Comparison of ENCODE assay signal across 17 cellular contexts in the genomic region with DNA sequence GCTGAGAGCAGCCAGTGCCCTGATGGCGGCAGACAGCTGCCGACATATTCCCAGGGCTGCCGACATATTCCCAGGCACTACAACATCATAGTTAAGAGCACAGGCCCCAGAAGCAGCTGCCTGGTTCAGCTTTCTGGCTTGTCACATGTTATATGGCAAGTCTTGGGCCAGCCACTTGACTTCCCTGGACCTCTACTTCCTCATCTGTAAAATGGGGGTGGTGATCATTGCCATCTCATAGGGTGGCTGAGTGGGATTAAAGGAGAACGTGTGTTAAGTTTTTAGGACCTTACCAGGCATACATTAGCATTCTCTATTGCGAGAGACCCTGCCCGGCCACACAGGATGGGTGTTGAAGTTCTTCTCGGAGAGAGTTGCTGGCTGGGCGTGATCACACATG. TPM values are rescaled to one million over a fixed set of nuclear protein-coding genes. Genes with fewer than 3 reads are reported as not detected.
DNase-seq lines count a peak whose midpoint lies in the region; ATAC-seq, FAIRE-seq and TF ChIP-seq lines count a peak whose summit lies in the region.
"Had no signal": no experiment of that assay in that cellular context is flagged by ENCODE, and none has a peak within 500 bp of the region (broad histone marks: within the 10 kb centered on the region; RNA-seq: fewer than 3 reads in every experiment).

No MANE protein-coding gene starts in this region.

- no peak overlapping the region for H2AK5ac ChIP-seq in mesendoderm (ENCODE audit: low read length)

- ATAC-seq in HepG2, result no peak
- no peak for ATAC-seq in right lobe of liver
- ATAC-seq in pancreas, result no peak

- peaks cover 15% of the 10 kb centered on the region for H3K36me3 Mint-ChIP-seq in astrocyte (ENCODE audit: low read depth, unreplicated experiment)

- H4K20me1 ChIP-seq in HepG2 (ENCODE audit: insufficient read depth, low read length) (no peaks in the 10 kb centered on the region), astrocyte (ENCODE audit: insufficient read depth, low read length) (peaks cover 12% of the 10 kb centered on the region), osteoblast (ENCODE audit: insufficient read depth, low read length) (peaks cover 10% of the 10 kb centered on the region)

- DNase-seq in HepG2 (ENCODE audit: low spot score) (no peak), right lobe of liver (no peak), astrocyte (ENCODE audit: low read depth) (no peak), osteoblast (ENCODE audit: insufficient read length, low spot score, missing footprints) (peak; percentile 44), mesendoderm (no peak), pancreas (no peak), coronary artery (ENCODE audit: low spot score) (no peak)
- DNase-seq: AML-193; CD4-positive, CD25-positive, alpha-beta regulatory T cell; EL; HFFc6; Karpas-422; MM.1S; NCI-H1092 treated with DMSO at 0.1 percent for 48 hours; NCI-H1694; NCI-H226; NCI-H524 treated with DMSO at 0.1 percent for 48 hours had no signal

- WGBS in HepG2 (ENCODE audit: low lambda C conversion rate), result 95% methylated on average over 8 of the region's 8 CpGs
- 71% methylated on average over 1 of the region's 8 CpGs for WGBS in right lobe of liver (ENCODE audit: insufficient coverage, low coverage, low lambda C conversion rate, missing lambda C conversion rate)
- no CpG with 5 or more reads among the region's 8 CpGs for WGBS in mesendoderm (ENCODE audit: extremely low coverage, insufficient coverage, low lambda C conversion rate)
- 90 to 94% methylated on average over 8 of the region's 8 CpGs for WGBS in pancreas, 2 donors

- no peak overlapping the region for H2BK15ac ChIP-seq in mesendoderm (replicated peaks; ENCODE audit: low read depth)

- H4K5ac ChIP-seq in mesendoderm (ENCODE audit: low read length), result no peak overlapping the region

- H3K79me2 ChIP-seq in HepG2 (ENCODE audit: insufficient read depth, low read length) (no peaks in the 10 kb centered on the region), astrocyte (ENCODE audit: insufficient read depth, low read length) (no peaks in the 10 kb centered on the region), osteoblast (ENCODE audit: insufficient read depth, low read length) (no peaks in the 10 kb centered on the region), mesendoderm (ENCODE audit: control insufficient read depth, insufficient read depth, low read length) (no peaks in the 10 kb centered on the region)

- TF ChIP-seq EP300 in HepG2 (IDR thresholded peaks at IDR 0.05; ENCODE audit: low read depth in 2 of 2, low read length in 2 of 2) (no peak), HepG2 (CRISPR knock-in tag; IDR thresholded peaks at IDR 0.05; ENCODE audit: borderline replicate concordance) (no peak)

- BruUV-seq in HepG2 (replicated peaks; lab: Mats Ljungman, UMichigan), result no TSS peak

- H3K27me3 ChIP-seq in HepG2 (ENCODE audit: control insufficient read depth in 1 of 2, insufficient read depth in 2 of 2, low read length in 2 of 2) (no peaks in the 10 kb centered on the region), right lobe of liver (no peaks in the 10 kb centered on the region), astrocyte (ENCODE audit: insufficient read depth, low read length) (no peaks in the 10 kb centered on the region), osteoblast (ENCODE audit: insufficient read depth, low read length) (no peaks in the 10 kb centered on the region), mesendoderm (ENCODE audit: insufficient read depth, low read length, poor library complexity) (no peaks in the 10 kb centered on the region), pancreas (no peaks in the 10 kb centered on the region)

- in situ Hi-C loops in HepG2 (cut with HindIII; ENCODE audit: extremely low pct_ligation_motif_present, low pct_unique_long_range_greater_than_20kb), result no loop called here

- H3K27ac Mint-ChIP-seq in astrocyte (ENCODE audit: unreplicated experiment), result no peak overlapping the region
- H3K27ac Mint-ChIP-seq: HFFc6 had no signal

- H3K18ac ChIP-seq in mesendoderm (ENCODE audit: low read length), result no peak overlapping the region

- H3K27me3 Mint-ChIP-seq in astrocyte (ENCODE audit: low read depth, unreplicated experiment), result peaks cover 5% of the 10 kb centered on the region
- H3K27me3 Mint-ChIP-seq: CD4-positive, CD25-positive, alpha-beta regulatory T cell had no signal

- no peak overlapping the region for H3K4me3 ChIP-seq in HepG2 (replicated peaks in 1 of 3; ENCODE audit: insufficient read depth in 1 of 3, low read depth in 2 of 3, low read length in 3 of 3)
- H3K4me3 ChIP-seq in right lobe of liver, result no peak overlapping the region
- no peak overlapping the region for H3K4me3 ChIP-seq in astrocyte (ENCODE audit: insufficient read depth, low read depth, low read length)
- H3K4me3 ChIP-seq in osteoblast (ENCODE audit: insufficient read depth, low read length), result no peak overlapping the region
- H3K4me3 ChIP-seq in mesendoderm (ENCODE audit: low read length), result no peak overlapping the region
- no peak overlapping the region for H3K4me3 ChIP-seq in pancreas
- no peak overlapping the region for H3K4me3 ChIP-seq in coronary artery

- no peak overlapping the region for H2BK5ac ChIP-seq in mesendoderm (ENCODE audit: low read length)

- peaks cover 3% of the 10 kb centered on the region in 2 experiments; a peak in 2 of 5 replicates for H3K36me3 ChIP-seq in HepG2 (replicated peaks in 1 of 2; ENCODE audit: control insufficient read depth in 1 of 2, insufficient read depth in 2 of 2, low read length in 2 of 2)
- peaks cover 0 to 50% (median 15%) of the 10 kb centered on the region in 4 donors for H3K36me3 ChIP-seq in right lobe of liver
- peaks cover 30% of the 10 kb centered on the region for H3K36me3 ChIP-seq in astrocyte (ENCODE audit: insufficient read depth, low read length)
- peaks cover 83% of the 10 kb centered on the region for H3K36me3 ChIP-seq in osteoblast (ENCODE audit: insufficient read depth, low read length)
- H3K36me3 ChIP-seq in mesendoderm (ENCODE audit: control insufficient read depth, insufficient read depth, low read length), result no peaks in the 10 kb centered on the region
- H3K36me3 ChIP-seq in pancreas, result peaks cover 0 to 61% (median 28%) of the 10 kb centered on the region in 3 donors

- no peaks in the 10 kb centered on the region for H3K79me1 ChIP-seq in mesendoderm (ENCODE audit: low read length)

- POLR2A ChIA-PET in HepG2 (lab: Yijun Ruan, JAX), result interaction anchor here (3.6 kb wide), 1 partner anchor 14 kb away, joined by 11 read pairs; no protein-coding TSS in a partner anchor

- no peak overlapping the region for H3K23ac ChIP-seq in mesendoderm (ENCODE audit: low read length)

- H3K4me3 Mint-ChIP-seq in astrocyte (ENCODE audit: unreplicated experiment), result peak overlapping the region; percentile 14
- H3K4me3 Mint-ChIP-seq: CD4-positive, CD25-positive, alpha-beta regulatory T cell; HFFc6 had no signal

- H3K9ac ChIP-seq in HepG2 (ENCODE audit: insufficient read depth, low read depth, low read length) (no peak overlapping the region), astrocyte (ENCODE audit: low read length) (no peak overlapping the region), mesendoderm (ENCODE audit: low read length) (no peak overlapping the region)

- no peak for TF ChIP-seq RAD21 in HepG2 (CRISPR knock-in tag; IDR thresholded peaks at IDR 0.05)

- H3K4me1 Mint-ChIP-seq in astrocyte (ENCODE audit: low read depth, unreplicated experiment), result no peaks in the 10 kb centered on the region

- no peak for TF ChIP-seq POLR2A in HepG2 (IDR thresholded peaks at IDR 0.05; ENCODE audit: insufficient read depth in 1 of 2, low read depth in 2 of 2, low read length in 2 of 2)
- no peak for TF ChIP-seq POLR2A in right lobe of liver (IDR thresholded peaks at IDR 0.05)

- H4K8ac ChIP-seq in mesendoderm (ENCODE audit: low read depth, low read length), result no peak overlapping the region

- no peaks in the 10 kb centered on the region for H3K9me3 Mint-ChIP-seq in astrocyte (ENCODE audit: unreplicated experiment)
- H3K9me3 Mint-ChIP-seq: CD4-positive, CD25-positive, alpha-beta regulatory T cell; HFFc6 had no signal

- no peak overlapping the region for H3K4ac ChIP-seq in mesendoderm (ENCODE audit: low read depth, low read length)

- H3K4me1 ChIP-seq in HepG2 (ENCODE audit: insufficient read depth, low read length) (no peaks in the 10 kb centered on the region), right lobe of liver (no peaks in the 10 kb centered on the region), astrocyte (ENCODE audit: insufficient read depth, low read length) (no peaks in the 10 kb centered on the region), osteoblast (ENCODE audit: insufficient read depth, low read length) (no peaks in the 10 kb centered on the region), mesendoderm (ENCODE audit: control insufficient read depth, low read depth, low read length) (no peaks in the 10 kb centered on the region), pancreas (no peaks in the 10 kb centered on the region)

- FAIRE-seq in HepG2 (lab: Jason Lieb, UNC) (no peak), astrocyte (lab: Jason Lieb, UNC) (no peak), pancreas (lab: Jason Lieb, UNC) (no peak)

- H2BK120ac ChIP-seq in mesendoderm (ENCODE audit: low read depth, low read length), result no peak overlapping the region

- no peak overlapping the region for H3K56ac ChIP-seq in mesendoderm (ENCODE audit: low read length)

- H3K4me2 ChIP-seq in HepG2 (ENCODE audit: low read depth, low read length) (no peak overlapping the region), astrocyte (ENCODE audit: low read length) (no peak overlapping the region), osteoblast (ENCODE audit: insufficient read depth, low read length) (no peak overlapping the region), mesendoderm (ENCODE audit: low read length) (no peak overlapping the region)

- CTCF ChIA-PET in HepG2 (lab: Yijun Ruan, JAX; ENCODE audit: low intra/inter-chr PET ratio, low total read pairs), result no interaction called here

- no peaks in the 10 kb centered on the region for H3K9me3 ChIP-seq in HepG2 (ENCODE audit: low read length)
- no peaks in the 10 kb centered on the region for H3K9me3 ChIP-seq in right lobe of liver
- H3K9me3 ChIP-seq in astrocyte (ENCODE audit: insufficient read depth, low read depth, low read length), result no peaks in the 10 kb centered on the region
- no peaks in the 10 kb centered on the region for H3K9me3 ChIP-seq in osteoblast (ENCODE audit: low read depth, low read length)
- no peaks in the 10 kb centered on the region for H3K9me3 ChIP-seq in pancreas

- intact Hi-C loops in HepG2 (cut with micrococcal nuclease; ENCODE audit: unreplicated experiment), result no loop called here
- intact Hi-C loops in right lobe of liver (cut with DNase I), result no loop called here
- intact Hi-C loops in pancreas (cut with DNase I), result loop anchor here in 1 of 3 donors (10.0 kb wide), 1 partner anchor 149 kb away; no protein-coding TSS in a partner anchor

- TF ChIP-seq CTCF in HepG2 (CRISPR knock-in tag; IDR thresholded peaks at IDR 0.05), result no peak
- TF ChIP-seq CTCF in right lobe of liver (IDR thresholded peaks at IDR 0.05), result no peak
- TF ChIP-seq CTCF in astrocyte (IDR thresholded peaks at IDR 0.05; ENCODE audit: insufficient read depth, low read depth, low read length), result no peak
- TF ChIP-seq CTCF in osteoblast (IDR thresholded peaks at IDR 0.05; ENCODE audit: extremely low read depth, low read depth, low read length), result no peak
- no peak for TF ChIP-seq CTCF in pancreas (IDR thresholded peaks at IDR 0.05)
- TF ChIP-seq CTCF in coronary artery (IDR thresholded peaks at IDR 0.05), result no peak

- no peak overlapping the region for H3K27ac ChIP-seq in HepG2 (ENCODE audit: extremely low read length, insufficient read depth, low read length)
- H3K27ac ChIP-seq in right lobe of liver, result no peak overlapping the region
- H3K27ac ChIP-seq in astrocyte (ENCODE audit: low read depth, low read length), result no peak overlapping the region
- H3K27ac ChIP-seq in osteoblast (ENCODE audit: low read depth, low read length), result no peak overlapping the region
- no peak overlapping the region for H3K27ac ChIP-seq in mesendoderm (ENCODE audit: low read depth, low read length)
- no peak overlapping the region for H3K27ac ChIP-seq in pancreas
- no peak overlapping the region for H3K27ac ChIP-seq in coronary artery

- no peak overlapping the region for H2AFZ ChIP-seq in HepG2 (ENCODE audit: low read length)
- no peak overlapping the region for H2AFZ ChIP-seq in astrocyte (ENCODE audit: low read depth, low read length)
- no peak overlapping the region for H2AFZ ChIP-seq in osteoblast (ENCODE audit: low read length)

RNA-seq across cellular contexts. Expression of a gene that starts 19.1 kb away (rescaled TPM):
- 39.2 and 54.9 TPM in 2 replicates for total RNA-seq in HepG2 (2016; rRNA removed; fragmentation: Illumina TruSeq; extraction: Trizol)
- 23.3 and 32.6 TPM in 2 replicates for total RNA-seq in HepG2 (2016; cell fraction: cytosol; rRNA removed; fragmentation: Illumina TruSeq; extraction: Trizol; ENCODE audit: low read depth)
- total RNA-seq in HepG2 (2016; cell fraction: insoluble cytoplasmic fraction; rRNA removed; fragmentation: Illumina TruSeq; extraction: Trizol), result 43.4 and 55.7 TPM in 2 replicates
- 45.8 and 63.4 TPM in 2 replicates for total RNA-seq in HepG2 (2016; cell fraction: membrane; rRNA removed; fragmentation: Illumina TruSeq; extraction: Trizol)
- total RNA-seq in HepG2 (2016; cell fraction: nucleus; rRNA removed; fragmentation: Illumina TruSeq; extraction: Trizol), result 32.9 and 36.1 TPM in 2 replicates
- polyA plus RNA-seq in HepG2 (2011; rRNA removed), result 97.5 and 109 TPM in 2 replicates
- 106 and 126 TPM in 2 replicates for polyA plus RNA-seq in HepG2 (2011; cell fraction: cytosol; rRNA removed)
- polyA plus RNA-seq in HepG2 (2011; cell fraction: nucleus; rRNA removed), result 59.6 and 70.3 TPM in 2 replicates
- polyA plus RNA-seq in HepG2 (2012), result 53.5 and 77.9 TPM in 2 replicates
- polyA plus RNA-seq in HepG2 (2016; cell fraction: cytosol; fragmentation: Illumina TruSeq; extraction: Trizol; ENCODE audit: low read depth), result 28.1 and 42.6 TPM in 2 replicates
- 49.9 and 51.9 TPM in 2 replicates for polyA plus RNA-seq in HepG2 (2016; cell fraction: insoluble cytoplasmic fraction; fragmentation: Illumina TruSeq; extraction: Trizol; ENCODE audit: low read depth)
- polyA plus RNA-seq in HepG2 (2016; cell fraction: membrane; fragmentation: Illumina TruSeq; extraction: Trizol; ENCODE audit: low read depth), result 49.0 and 62.7 TPM in 2 replicates
- 63.3 and 67.6 TPM in 2 replicates for polyA plus RNA-seq in HepG2 (2016; cell fraction: nucleus; fragmentation: Illumina TruSeq; extraction: Trizol; ENCODE audit: insufficient read depth, low read depth)
- 98.0 and 109 TPM in 2 replicates for polyA minus RNA-seq in HepG2 (2011; rRNA and poly(A)+ RNA removed; ENCODE audit: low replicate concordance)
- 39.7 and 49.2 TPM in 2 replicates for polyA minus RNA-seq in HepG2 (2011; cell fraction: cytosol; rRNA and poly(A)+ RNA removed)
- polyA minus RNA-seq in HepG2 (2011; cell fraction: nucleus; rRNA and poly(A)+ RNA removed), result 15.5 and 25.5 TPM in 2 replicates
- total RNA-seq in right lobe of liver, result 10 to 100 TPM; 35.1 to 96.6 (median 58.2) TPM
- 88.1 and 92.0 TPM in 2 replicates for total RNA-seq in astrocyte
- total RNA-seq in osteoblast, result 105 and 107 TPM in 2 replicates
- polyA plus RNA-seq in mesendoderm (2013, experiment 1 of 2), result 47.5 TPM
- polyA plus RNA-seq in mesendoderm (2013, experiment 2 of 2), result 46.8 TPM
- total RNA-seq in pancreas, result 10 to 100 TPM; 31.9 to 50.9 (median 37.3) TPM
- 10 to 100 TPM; 52.7 to 69.8 TPM for polyA plus RNA-seq in pancreas

RNA-seq across cellular contexts. Expression of a gene that starts 23.7 kb away (rescaled TPM):
- total RNA-seq in HepG2 (2016; rRNA removed; fragmentation: Illumina TruSeq; extraction: Trizol), result 22.0 and 22.9 TPM in 2 replicates
- total RNA-seq in HepG2 (2016; cell fraction: cytosol; rRNA removed; fragmentation: Illumina TruSeq; extraction: Trizol; ENCODE audit: low read depth), result 3.2 and 3.6 TPM in 2 replicates
- 15.3 and 24.2 TPM in 2 replicates for total RNA-seq in HepG2 (2016; cell fraction: insoluble cytoplasmic fraction; rRNA removed; fragmentation: Illumina TruSeq; extraction: Trizol)
- total RNA-seq in HepG2 (2016; cell fraction: membrane; rRNA removed; fragmentation: Illumina TruSeq; extraction: Trizol), result 7.2 and 7.3 TPM in 2 replicates
- 15.6 and 17.1 TPM in 2 replicates for total RNA-seq in HepG2 (2016; cell fraction: nucleus; rRNA removed; fragmentation: Illumina TruSeq; extraction: Trizol)
- polyA plus RNA-seq in HepG2 (2011; rRNA removed), result 43.5 and 65.5 TPM in 2 replicates
- 24.9 and 28.2 TPM in 2 replicates for polyA plus RNA-seq in HepG2 (2011; cell fraction: cytosol; rRNA removed)
- 68.9 and 74.4 TPM in 2 replicates for polyA plus RNA-seq in HepG2 (2011; cell fraction: nucleus; rRNA removed)
- polyA plus RNA-seq in HepG2 (2012), result 36.4 and 37.1 TPM in 2 replicates
- 2.1 TPM in 2 replicates for polyA plus RNA-seq in HepG2 (2016; cell fraction: cytosol; fragmentation: Illumina TruSeq; extraction: Trizol; ENCODE audit: low read depth)
- polyA plus RNA-seq in HepG2 (2016; cell fraction: insoluble cytoplasmic fraction; fragmentation: Illumina TruSeq; extraction: Trizol; ENCODE audit: low read depth), result 14.5 and 16.2 TPM in 2 replicates
- polyA plus RNA-seq in HepG2 (2016; cell fraction: membrane; fragmentation: Illumina TruSeq; extraction: Trizol; ENCODE audit: low read depth), result 4.3 and 4.9 TPM in 2 replicates
- 18.7 and 20.9 TPM in 2 replicates for polyA plus RNA-seq in HepG2 (2016; cell fraction: nucleus; fragmentation: Illumina TruSeq; extraction: Trizol; ENCODE audit: insufficient read depth, low read depth)
- 233 and 295 TPM in 2 replicates for polyA minus RNA-seq in HepG2 (2011; rRNA and poly(A)+ RNA removed; ENCODE audit: low replicate concordance)
- polyA minus RNA-seq in HepG2 (2011; cell fraction: cytosol; rRNA and poly(A)+ RNA removed), result 33.9 and 42.5 TPM in 2 replicates
- 41.5 and 62.7 TPM in 2 replicates for polyA minus RNA-seq in HepG2 (2011; cell fraction: nucleus; rRNA and poly(A)+ RNA removed)
- total RNA-seq in right lobe of liver, result 100 to 1,000 TPM in 2 of 6 experiments, 10 to 100 TPM in 4; 37.4 to 112 (median 77.8) TPM
- total RNA-seq in astrocyte, result 38.7 and 40.1 TPM in 2 replicates
- total RNA-seq in osteoblast, result 273 and 274 TPM in 2 replicates
- polyA plus RNA-seq in mesendoderm (2013, experiment 1 of 2), result 0.13 TPM
- polyA plus RNA-seq in mesendoderm (2013, experiment 2 of 2), result 0.18 TPM
- 100 to 1,000 TPM in 2 of 6 donors, 10 to 100 TPM in 4; 58.8 to 123 (median 77.5) TPM for total RNA-seq in pancreas
- polyA plus RNA-seq in pancreas, result 100 to 1,000 TPM; 119 to 179 TPM

RNA-seq across cellular contexts. Expression of a gene that starts 28.0 kb away (rescaled TPM):
- total RNA-seq in HepG2 (2016; rRNA removed; fragmentation: Illumina TruSeq; extraction: Trizol) (66.4 and 74.5 TPM in 2 replicates), right lobe of liver (10 to 100 TPM in 5 of 6 experiments, 1 to 10 TPM in 1; 8.5 to 26.1 (median 11.5) TPM), astrocyte (20.1 and 20.8 TPM in 2 replicates), osteoblast (16.8 and 19.9 TPM in 2 replicates), pancreas (10 to 100 TPM in 3 of 6 donors, 1 to 10 TPM in 3; 8.1 to 14.5 (median 10.4) TPM)
- total RNA-seq in HepG2 (2016; cell fraction: cytosol; rRNA removed; fragmentation: Illumina TruSeq; extraction: Trizol; ENCODE audit: low read depth), result 27.0 and 29.8 TPM in 2 replicates
- total RNA-seq in HepG2 (2016; cell fraction: insoluble cytoplasmic fraction; rRNA removed; fragmentation: Illumina TruSeq; extraction: Trizol), result 66.8 and 70.4 TPM in 2 replicates
- total RNA-seq in HepG2 (2016; cell fraction: membrane; rRNA removed; fragmentation: Illumina TruSeq; extraction: Trizol), result 60.2 and 69.2 TPM in 2 replicates
- total RNA-seq in HepG2 (2016; cell fraction: nucleus; rRNA removed; fragmentation: Illumina TruSeq; extraction: Trizol), result 26.7 and 29.3 TPM in 2 replicates
- polyA plus RNA-seq in HepG2 (2011; rRNA removed) (9.8 and 9.9 TPM in 2 replicates), pancreas (10 to 100 TPM; 34.5 to 34.7 TPM)
- 8.4 and 11.4 TPM in 2 replicates for polyA plus RNA-seq in HepG2 (2011; cell fraction: cytosol; rRNA removed)
- polyA plus RNA-seq in HepG2 (2011; cell fraction: nucleus; rRNA removed), result 21.8 and 24.6 TPM in 2 replicates
- 18.6 and 19.8 TPM in 2 replicates for polyA plus RNA-seq in HepG2 (2012)
- 35.6 and 42.4 TPM in 2 replicates for polyA plus RNA-seq in HepG2 (2016; cell fraction: cytosol; fragmentation: Illumina TruSeq; extraction: Trizol; ENCODE audit: low read depth)
- polyA plus RNA-seq in HepG2 (2016; cell fraction: insoluble cytoplasmic fraction; fragmentation: Illumina TruSeq; extraction: Trizol; ENCODE audit: low read depth), result 77.4 and 82.7 TPM in 2 replicates
- 57.3 and 67.2 TPM in 2 replicates for polyA plus RNA-seq in HepG2 (2016; cell fraction: membrane; fragmentation: Illumina TruSeq; extraction: Trizol; ENCODE audit: low read depth)
- polyA plus RNA-seq in HepG2 (2016; cell fraction: nucleus; fragmentation: Illumina TruSeq; extraction: Trizol; ENCODE audit: insufficient read depth, low read depth), result 45.2 and 52.8 TPM in 2 replicates
- polyA minus RNA-seq in HepG2 (2011; rRNA and poly(A)+ RNA removed; ENCODE audit: low replicate concordance), result 5.5 and 6.5 TPM in 2 replicates
- 4.8 and 9.2 TPM in 2 replicates for polyA minus RNA-seq in HepG2 (2011; cell fraction: cytosol; rRNA and poly(A)+ RNA removed)
- 15.1 and 19.6 TPM in 2 replicates for polyA minus RNA-seq in HepG2 (2011; cell fraction: nucleus; rRNA and poly(A)+ RNA removed)
- polyA plus RNA-seq in mesendoderm (2013, experiment 1 of 2), result 59.4 TPM
- polyA plus RNA-seq in mesendoderm (2013, experiment 2 of 2), result 59.3 TPM

RNA-seq across cellular contexts. Expression of a gene that starts 31.9 kb away (rescaled TPM):
- total RNA-seq in HepG2 (2016; rRNA removed; fragmentation: Illumina TruSeq; extraction: Trizol) (0.11 and 0.51 TPM in 2 replicates), right lobe of liver (under 1 TPM in 4 of 6 experiments, not detected in 2; 0.15 to 0.98 (median 0.51) TPM), astrocyte (6.2 and 6.7 TPM in 2 replicates), osteoblast (1.4 and 4.1 TPM in 2 replicates), pancreas (1 to 10 TPM in 1 of 6 donors, under 1 TPM in 5; 0.35 to 1.2 (median 0.45) TPM)
- total RNA-seq in HepG2 (2016; cell fraction: cytosol; rRNA removed; fragmentation: Illumina TruSeq; extraction: Trizol; ENCODE audit: low read depth), result not detected in 2 replicates
- total RNA-seq in HepG2 (2016; cell fraction: insoluble cytoplasmic fraction; rRNA removed; fragmentation: Illumina TruSeq; extraction: Trizol), result 0.76 TPM in 1 of 2 replicates, not detected in the other
- 0.28 TPM in 1 of 2 replicates, not detected in the other for total RNA-seq in HepG2 (2016; cell fraction: membrane; rRNA removed; fragmentation: Illumina TruSeq; extraction: Trizol)
- total RNA-seq in HepG2 (2016; cell fraction: nucleus; rRNA removed; fragmentation: Illumina TruSeq; extraction: Trizol), result 1.1 and 1.4 TPM in 2 replicates
- polyA plus RNA-seq in HepG2 (2011; rRNA removed) (1.1 and 1.8 TPM in 2 replicates), pancreas (1 to 10 TPM; 2.6 to 3.2 TPM)
- 0.31 and 0.38 TPM in 2 replicates for polyA plus RNA-seq in HepG2 (2011; cell fraction: cytosol; rRNA removed)
- 16.2 and 16.5 TPM in 2 replicates for polyA plus RNA-seq in HepG2 (2011; cell fraction: nucleus; rRNA removed)
- 1.6 and 1.7 TPM in 2 replicates for polyA plus RNA-seq in HepG2 (2012)
- 0.08 TPM in 1 of 2 replicates, not detected in the other for polyA plus RNA-seq in HepG2 (2016; cell fraction: cytosol; fragmentation: Illumina TruSeq; extraction: Trizol; ENCODE audit: low read depth)
- 0.11 and 0.41 TPM in 2 replicates for polyA plus RNA-seq in HepG2 (2016; cell fraction: insoluble cytoplasmic fraction; fragmentation: Illumina TruSeq; extraction: Trizol; ENCODE audit: low read depth)
- polyA plus RNA-seq in HepG2 (2016; cell fraction: membrane; fragmentation: Illumina TruSeq; extraction: Trizol; ENCODE audit: low read depth), result 0.07 and 0.15 TPM in 2 replicates
- polyA plus RNA-seq in HepG2 (2016; cell fraction: nucleus; fragmentation: Illumina TruSeq; extraction: Trizol; ENCODE audit: insufficient read depth, low read depth), result 3.5 and 3.7 TPM in 2 replicates
- 0.07 and 0.56 TPM in 2 replicates for polyA minus RNA-seq in HepG2 (2011; rRNA and poly(A)+ RNA removed; ENCODE audit: low replicate concordance)
- not detected in 2 replicates for polyA minus RNA-seq in HepG2 (2011; cell fraction: cytosol; rRNA and poly(A)+ RNA removed)
- 1.5 and 2.4 TPM in 2 replicates for polyA minus RNA-seq in HepG2 (2011; cell fraction: nucleus; rRNA and poly(A)+ RNA removed)
- 2.4 TPM for polyA plus RNA-seq in mesendoderm (2013, experiment 1 of 2)
- polyA plus RNA-seq in mesendoderm (2013, experiment 2 of 2), result 2.5 TPM

RNA-seq across cellular contexts. Expression of a gene that starts 37.6 kb away (rescaled TPM):
- total RNA-seq in HepG2 (2016; rRNA removed; fragmentation: Illumina TruSeq; extraction: Trizol), result 229 and 277 TPM in 2 replicates
- 423 and 431 TPM in 2 replicates for total RNA-seq in HepG2 (2016; cell fraction: cytosol; rRNA removed; fragmentation: Illumina TruSeq; extraction: Trizol; ENCODE audit: low read depth)
- total RNA-seq in HepG2 (2016; cell fraction: insoluble cytoplasmic fraction; rRNA removed; fragmentation: Illumina TruSeq; extraction: Trizol), result 196 and 286 TPM in 2 replicates
- 825 and 837 TPM in 2 replicates for total RNA-seq in HepG2 (2016; cell fraction: membrane; rRNA removed; fragmentation: Illumina TruSeq; extraction: Trizol)
- 134 and 167 TPM in 2 replicates for total RNA-seq in HepG2 (2016; cell fraction: nucleus; rRNA removed; fragmentation: Illumina TruSeq; extraction: Trizol)
- polyA plus RNA-seq in HepG2 (2011; rRNA removed), result 203 and 255 TPM in 2 replicates
- polyA plus RNA-seq in HepG2 (2011; cell fraction: cytosol; rRNA removed), result 164 and 235 TPM in 2 replicates
- 242 and 334 TPM in 2 replicates for polyA plus RNA-seq in HepG2 (2011; cell fraction: nucleus; rRNA removed)
- polyA plus RNA-seq in HepG2 (2012), result 301 and 452 TPM in 2 replicates
- polyA plus RNA-seq in HepG2 (2016; cell fraction: cytosol; fragmentation: Illumina TruSeq; extraction: Trizol; ENCODE audit: low read depth), result 608 and 677 TPM in 2 replicates
- 287 and 420 TPM in 2 replicates for polyA plus RNA-seq in HepG2 (2016; cell fraction: insoluble cytoplasmic fraction; fragmentation: Illumina TruSeq; extraction: Trizol; ENCODE audit: low read depth)
- polyA plus RNA-seq in HepG2 (2016; cell fraction: membrane; fragmentation: Illumina TruSeq; extraction: Trizol; ENCODE audit: low read depth), result 1,001 and 1,210 TPM in 2 replicates
- 330 and 379 TPM in 2 replicates for polyA plus RNA-seq in HepG2 (2016; cell fraction: nucleus; fragmentation: Illumina TruSeq; extraction: Trizol; ENCODE audit: insufficient read depth, low read depth)
- polyA minus RNA-seq in HepG2 (2011; rRNA and poly(A)+ RNA removed; ENCODE audit: low replicate concordance), result 512 and 628 TPM in 2 replicates
- polyA minus RNA-seq in HepG2 (2011; cell fraction: cytosol; rRNA and poly(A)+ RNA removed), result 217 and 237 TPM in 2 replicates
- polyA minus RNA-seq in HepG2 (2011; cell fraction: nucleus; rRNA and poly(A)+ RNA removed), result 59.9 and 60.5 TPM in 2 replicates
- 100 to 1,000 TPM in 1 of 6 experiments, 10 to 100 TPM in 5; 42.9 to 106 (median 60.7) TPM for total RNA-seq in right lobe of liver
- total RNA-seq in astrocyte, result 216 and 247 TPM in 2 replicates
- total RNA-seq in osteoblast, result 221 and 267 TPM in 2 replicates
- 156 TPM for polyA plus RNA-seq in mesendoderm (2013, experiment 1 of 2)
- 158 TPM for polyA plus RNA-seq in mesendoderm (2013, experiment 2 of 2)
- total RNA-seq in pancreas, result 100 to 1,000 TPM in 1 of 6 donors, 10 to 100 TPM in 5; 84.8 to 122 (median 96.2) TPM
- 100 to 1,000 TPM in 1 of 2 donors, 10 to 100 TPM in 1; 94.1 to 107 TPM for polyA plus RNA-seq in pancreas
